Comparison of ENCODE assay signal across 21 cellular contexts in genomic region chr1:98221926-98222325, GRCh38.
DNase-seq lines count a peak whose midpoint lies in the region; ATAC-seq, FAIRE-seq and TF ChIP-seq lines count a peak whose summit lies in the region.
"Had no signal": no experiment of that assay in that cellular context is flagged by ENCODE, and none has a peak within 500 bp of the region (broad histone marks: within the 10 kb centered on the region; RNA-seq: fewer than 3 reads in every experiment).

No MANE protein-coding gene starts in this region.

- DNase-seq in DMS 273 (lab: John Stamatoyannopoulos, UW; ENCODE audit: unreplicated experiment) (peak; percentile 5), DMS 273 treated with DMSO at 0.1 percent for 48 hours (lab: John Stamatoyannopoulos, UW) (no peak), H54 (ENCODE audit: insufficient read length, low spot score) (no peak), SJCRH30 (peak; percentile 17 to 66), foreskin melanocyte (peak; percentile 64)
- no peak for DNase-seq in activated CD4-positive, alpha-beta T cell treated with anti-CD3 and anti-CD28 coated beads, Interleukin-2, amount 50 U/mL, for 48 hours
- DNase-seq: activated B cell treated with CpG ODN at 0.5 μM for 24 hours; activated effector memory CD4-positive, alpha-beta T cell treated with anti-CD3 and anti-CD28 coated beads, Interleukin-2, amount 50 U/mL, for 16 hours; Karpas-422; natural killer cell; NCI-H1694; NCI-H774; psoas muscle; RPMI8226; upper lobe of right lung had no signal

- ATAC-seq in HG02571 (IDR thresholded peaks at IDR 0.05; ENCODE audit: unreplicated experiment) (no peak), HG02981 (IDR thresholded peaks at IDR 0.05; ENCODE audit: unreplicated experiment) (no peak)
- ATAC-seq: gastroesophageal sphincter, natural killer cell, psoas muscle, upper lobe of right lung had no signal

- no peak overlapping the region for H3K27ac ChIP-seq in SJCRH30
- H3K27ac ChIP-seq: 22Rv1, gastroesophageal sphincter, HL-60, psoas muscle, upper lobe of right lung had no signal

- H3K4me1 ChIP-seq in SJCRH30 = no peaks in the 10 kb centered on the region
- H3K4me1 ChIP-seq: gastroesophageal sphincter, psoas muscle, upper lobe of right lung had no signal

- FAIRE-seq in H54 (lab: Jason Lieb, UNC) = peak; percentile 11

- H3K36me3 ChIP-seq in SJCRH30 = no peaks in the 10 kb centered on the region
- H3K36me3 ChIP-seq: gastroesophageal sphincter, upper lobe of right lung had no signal

- TF ChIP-seq POLR2A in H54 (IDR thresholded peaks at IDR 0.05; ENCODE audit: low read depth, low read length) = no peak

- no peak overlapping the region for H3K4me3 ChIP-seq in SJCRH30
- H3K4me3 ChIP-seq: gastroesophageal sphincter, lung, psoas muscle, upper lobe of right lung had no signal

- no peaks in the 10 kb centered on the region for H3K27me3 ChIP-seq in SJCRH30
- H3K27me3 ChIP-seq: gastroesophageal sphincter, upper lobe of right lung had no signal

- no peaks in the 10 kb centered on the region for H3K9me3 ChIP-seq in SJCRH30 (replicated peaks)
- H3K9me3 ChIP-seq: gastroesophageal sphincter, psoas muscle, upper lobe of right lung had no signal

Comparison
In these comparisons a context has a peak if more than half of its experiments do, and no peak if none do; other contexts are left out.
1. DNase-seq: peak in DMS 273 (single experiment), SJCRH30 (2 of 2) and foreskin melanocyte (single experiment); none in DMS 273 treated with DMSO at 0.1 percent for 48 hours (single experiment), H54 (single experiment) and activated CD4-positive, alpha-beta T cell treated with anti-CD3 and anti-CD28 coated beads, Interleukin-2, amount 50 U/mL, for 48 hours (0 of 2).